ENCODE assay signal across 16 cellular contexts in genomic region chr1:193189442-193190095, GRCh38. TPM values are rescaled to one million over a fixed set of nuclear protein-coding genes. Genes with fewer than 3 reads are reported as not detected.
DNase-seq lines count a peak whose midpoint lies in the region; ATAC-seq and TF ChIP-seq lines count a peak whose summit lies in the region.
"Had no signal": no experiment of that assay in that cellular context is flagged by ENCODE, and none has a peak within 500 bp of the region (broad histone marks: within the 10 kb centered on the region; RNA-seq: fewer than 3 reads in every experiment).

No MANE protein-coding gene starts in this region.

- no peak overlapping the region for H3K4me3 Mint-ChIP-seq in activated T-cell treated with anti-CD3 and anti-CD28 coated beads, Interleukin-2, amount 50 U/mL, for 72 hours
- no peak overlapping the region for H3K4me3 Mint-ChIP-seq in activated T-cell treated with anti-CD3 and anti-CD28 coated beads, Interleukin-2, amount 50 U/mL, for 24 hours
- H3K4me3 Mint-ChIP-seq in brain, result peak overlapping the region in 3 of 5 experiments; percentile 1 to 40 (median 10)

- peaks cover 8% of the 10 kb centered on the region for H3K9me3 ChIP-seq in lower lobe of right lung

- intact Hi-C loops in lower lobe of right lung (cut with DNase I), result no loop called here

- no peak for ATAC-seq in activated T-cell treated with anti-CD3 and anti-CD28 coated beads, Interleukin-2, amount 50 U/mL, for 72 hours (replicated peaks in 1 of 2)
- ATAC-seq in lower lobe of right lung (no peak), HG03139 (IDR thresholded peaks at IDR 0.05; ENCODE audit: unreplicated experiment) (no peak)

- peaks cover 27% of the 10 kb centered on the region for H3K4me1 Mint-ChIP-seq in activated T-cell treated with anti-CD3 and anti-CD28 coated beads, Interleukin-2, amount 50 U/mL, for 72 hours (ENCODE audit: low read depth)
- peaks cover 54% of the 10 kb centered on the region for H3K4me1 Mint-ChIP-seq in activated T-cell treated with anti-CD3 and anti-CD28 coated beads, Interleukin-2, amount 50 U/mL, for 24 hours (ENCODE audit: low read depth)
- peaks cover 64% of the 10 kb centered on the region for H3K4me1 Mint-ChIP-seq in brain

- H3K27ac ChIP-seq in lower lobe of right lung, result peak overlapping the region; percentile 32
- H3K27ac ChIP-seq: C4-2B had no signal

- peaks cover 54% of the 10 kb centered on the region for H3K4me1 ChIP-seq in lower lobe of right lung

- DNase-seq in activated T-cell treated with anti-CD3 and anti-CD28 coated beads, Interleukin-2, amount 50 U/mL, for 72 hours, result no peak
- DNase-seq in activated T-cell treated with anti-CD3 and anti-CD28 coated beads, Interleukin-2, amount 50 U/mL, for 24 hours, result no peak
- DNase-seq in lower lobe of right lung (no peak), epidermal melanocyte (ENCODE audit: insufficient read length, low spot score) (no peak)
- DNase-seq in activated CD8-positive, alpha-beta memory T cell treated with anti-CD3 and anti-CD28 coated beads for 24 hours, result no peak
- no peak for DNase-seq in stimulated activated CD4-positive, alpha-beta T cell treated with anti-CD3 and anti-CD28 coated beads, Interleukin-15, amount 100 ng/mL, for 24 hours
- DNase-seq: amniotic stem cell; DND-41; effector CD8-positive, alpha-beta T cell; NCI-H2107; NCI-H526 treated with DMSO at 0.1 percent for 48 hours; stimulated activated CD4-positive, alpha-beta T cell treated with anti-CD3 and anti-CD28 coated beads, Interleukin-4, amount 100 ng/mL, for 1 hour; stomach had no signal

- H3K27me3 ChIP-seq in lower lobe of right lung (ENCODE audit: low read depth), result no peaks in the 10 kb centered on the region
- H3K27me3 ChIP-seq: stomach had no signal

- peak overlapping the region; percentile 58 for H3K27ac Mint-ChIP-seq in activated T-cell treated with anti-CD3 and anti-CD28 coated beads, Interleukin-2, amount 50 U/mL, for 72 hours
- no peak overlapping the region for H3K27ac Mint-ChIP-seq in activated T-cell treated with anti-CD3 and anti-CD28 coated beads, Interleukin-2, amount 50 U/mL, for 24 hours
- H3K27ac Mint-ChIP-seq in brain, result peak overlapping the region in 3 of 5 experiments; percentile 14 to 59 (median 48)

- H3K4me3 ChIP-seq in lower lobe of right lung, result no peak overlapping the region
- H3K4me3 ChIP-seq: stomach had no signal

- no peaks in the 10 kb centered on the region for H3K36me3 ChIP-seq in lower lobe of right lung

- no peaks in the 10 kb centered on the region for H3K9me3 Mint-ChIP-seq in activated T-cell treated with anti-CD3 and anti-CD28 coated beads, Interleukin-2, amount 50 U/mL, for 72 hours
- peaks cover 2% of the 10 kb centered on the region for H3K9me3 Mint-ChIP-seq in activated T-cell treated with anti-CD3 and anti-CD28 coated beads, Interleukin-2, amount 50 U/mL, for 24 hours
- H3K9me3 Mint-ChIP-seq in brain, result peaks cover 10 to 20% (median 15%) of the 10 kb centered on the region in 5 experiments

- H3K27me3 Mint-ChIP-seq in activated T-cell treated with anti-CD3 and anti-CD28 coated beads, Interleukin-2, amount 50 U/mL, for 72 hours (ENCODE audit: low read depth), result no peaks in the 10 kb centered on the region
- H3K27me3 Mint-ChIP-seq in activated T-cell treated with anti-CD3 and anti-CD28 coated beads, Interleukin-2, amount 50 U/mL, for 24 hours, result no peaks in the 10 kb centered on the region
- peaks cover 14% of the 10 kb centered on the region for H3K27me3 Mint-ChIP-seq in brain

- H3K36me3 Mint-ChIP-seq in activated T-cell treated with anti-CD3 and anti-CD28 coated beads, Interleukin-2, amount 50 U/mL, for 72 hours (ENCODE audit: insufficient read depth in 2 of 2), result peaks cover 5 to 9% of the 10 kb centered on the region in 2 donors
- peaks cover 28% of the 10 kb centered on the region for H3K36me3 Mint-ChIP-seq in activated T-cell treated with anti-CD3 and anti-CD28 coated beads, Interleukin-2, amount 50 U/mL, for 24 hours (ENCODE audit: low read depth)
- H3K36me3 Mint-ChIP-seq in brain, result peaks cover 37% of the 10 kb centered on the region

- TF ChIP-seq CTCF in brain (conservative IDR thresholded peaks at IDR 0.05) (no peak), lower lobe of right lung (IDR thresholded peaks at IDR 0.05) (no peak)

RNA-seq across cellular contexts. Expression of gene B3GALT2, which starts 3.2 kb away (rescaled TPM):
- under 1 TPM; 0.07 to 0.10 TPM for total RNA-seq in activated T-cell treated with anti-CD3 and anti-CD28 coated beads, Interleukin-2, amount 50 U/mL, for 72 hours
- polyA plus RNA-seq in brain (ENCODE audit: insufficient read depth, low read depth, low replicate concordance), result 2.3 TPM
- 3.8 TPM for total RNA-seq in lower lobe of right lung

Comparison
In these comparisons a context has a peak if more than half of its experiments do, and no peak if none do; other contexts are left out.
1. H3K4me3 Mint-ChIP-seq: peak in brain (3 of 5); none in activated T-cell treated with anti-CD3 and anti-CD28 coated beads, Interleukin-2, amount 50 U/mL, for 72 hours (0 of 2) and activated T-cell treated with anti-CD3 and anti-CD28 coated beads, Interleukin-2, amount 50 U/mL, for 24 hours (single experiment).